8 cellular contexts compared by ENCODE assay signal in genomic region chr17:46770818-46771600, GRCh38. TPM values are rescaled to one million over a fixed set of nuclear protein-coding genes. Genes with fewer than 3 reads are reported as not detected.
DNase-seq lines count a peak whose midpoint lies in the region; ATAC-seq and TF ChIP-seq lines count a peak whose summit lies in the region.

No MANE protein-coding gene starts in this region.

- H3K27me3 ChIP-seq in CD4-positive, CD25-positive, alpha-beta regulatory T cell (ENCODE audit: control insufficient read depth, insufficient read depth, low read length), result peaks cover 10% of the 10 kb centered on the region
- H3K27me3 ChIP-seq in H7 (ENCODE audit: control insufficient read depth, insufficient read depth, low read length), result peaks cover 19% of the 10 kb centered on the region; the same call in 1 of the 2 replicates
- H3K27me3 ChIP-seq in lower lobe of right lung (ENCODE audit: low read depth), result peaks cover 42% of the 10 kb centered on the region
- no peaks in the 10 kb centered on the region for H3K27me3 ChIP-seq in thoracic aorta (replicated peaks; ENCODE audit: insufficient read depth)

- peak; percentile 20 to 32 for ATAC-seq in CD4-positive, CD25-positive, alpha-beta regulatory T cell (ENCODE audit: low read depth in 2 of 2)
- ATAC-seq in lower lobe of right lung (peak; percentile 60 to 83), thoracic aorta (ENCODE audit: insufficient number of reproducible peaks, low FRiP score, low read depth) (peak; percentile 17), GM18873 (IDR thresholded peaks at IDR 0.05; ENCODE audit: low FRiP score, unreplicated experiment) (no peak)

- peak; percentile 51 for TF ChIP-seq CTCF in chondrocyte (IDR thresholded peaks at IDR 0.05)
- no peak for TF ChIP-seq CTCF in lower lobe of right lung (IDR thresholded peaks at IDR 0.05)
- no peak for TF ChIP-seq CTCF in thoracic aorta (IDR thresholded peaks at IDR 0.05)

- H3K36me3 ChIP-seq in CD4-positive, CD25-positive, alpha-beta regulatory T cell (ENCODE audit: control insufficient read depth, insufficient read depth, low read length), result no peaks in the 10 kb centered on the region
- H3K36me3 ChIP-seq in H7 (replicated peaks; ENCODE audit: control insufficient read depth, insufficient read depth, low read length) (no peaks in the 10 kb centered on the region), lower lobe of right lung (no peaks in the 10 kb centered on the region), thoracic aorta (no peaks in the 10 kb centered on the region)

- H3K36me3 Mint-ChIP-seq in CD4-positive, CD25-positive, alpha-beta regulatory T cell, result no peaks in the 10 kb centered on the region
- no peaks in the 10 kb centered on the region for H3K36me3 Mint-ChIP-seq in chondrocyte (ENCODE audit: low read depth)

- no peaks in the 10 kb centered on the region for H3K9me3 ChIP-seq in CD4-positive, CD25-positive, alpha-beta regulatory T cell (ENCODE audit: control insufficient read depth in 2 of 2, low read length in 2 of 2)
- H3K9me3 ChIP-seq in lower lobe of right lung (no peaks in the 10 kb centered on the region), thoracic aorta (no peaks in the 10 kb centered on the region)

- no peak overlapping the region for H3K27ac ChIP-seq in CD4-positive, CD25-positive, alpha-beta regulatory T cell (ENCODE audit: insufficient read depth, low read length, poor library complexity, severe bottlenecking)
- H3K27ac ChIP-seq in lower lobe of right lung, result peak overlapping the region; percentile 67
- H3K27ac ChIP-seq in thoracic aorta, result no peak overlapping the region

- no peak overlapping the region for H3K4me3 ChIP-seq in CD4-positive, CD25-positive, alpha-beta regulatory T cell (ENCODE audit: low read depth, low read length)
- peak overlapping the region; percentile 36 for H3K4me3 ChIP-seq in H7 (ENCODE audit: insufficient read depth, low read depth, low read length)
- H3K4me3 ChIP-seq in lower lobe of right lung, result peak overlapping the region; percentile 53
- peak overlapping the region; percentile 67 for H3K4me3 ChIP-seq in thoracic aorta

- H3K4me3 Mint-ChIP-seq in CD4-positive, CD25-positive, alpha-beta regulatory T cell, result peak overlapping the region; percentile 32 to 70 (median 59)
- H3K4me3 Mint-ChIP-seq in chondrocyte (ENCODE audit: unreplicated experiment), result peak overlapping the region; percentile 62

- H3K27me3 Mint-ChIP-seq in CD4-positive, CD25-positive, alpha-beta regulatory T cell, result peaks cover 65% of the 10 kb centered on the region
- no peaks in the 10 kb centered on the region for H3K27me3 Mint-ChIP-seq in chondrocyte (ENCODE audit: low read depth)

- peaks cover 0 to 1% (median 0%) of the 10 kb centered on the region in 7 donors for H3K9me3 Mint-ChIP-seq in CD4-positive, CD25-positive, alpha-beta regulatory T cell
- no peaks in the 10 kb centered on the region for H3K9me3 Mint-ChIP-seq in chondrocyte (ENCODE audit: low read depth)

- intact Hi-C loops in lower lobe of right lung (cut with DNase I), result no loop called here

- H3K4me1 Mint-ChIP-seq in CD4-positive, CD25-positive, alpha-beta regulatory T cell, result peaks cover 0 to 21% (median 5%) of the 10 kb centered on the region in 4 donors
- H3K4me1 Mint-ChIP-seq in chondrocyte (ENCODE audit: low read depth), result peaks cover 7% of the 10 kb centered on the region

- H3K4me1 ChIP-seq in CD4-positive, CD25-positive, alpha-beta regulatory T cell (ENCODE audit: control insufficient read depth, insufficient read depth, low read length, poor library complexity, severe bottlenecking), result peaks cover 33% of the 10 kb centered on the region
- H3K4me1 ChIP-seq in lower lobe of right lung (peaks cover 21% of the 10 kb centered on the region), thoracic aorta (ENCODE audit: control insufficient read depth in 1 of 2, low read depth in 2 of 2) (peaks cover 5 to 17% of the 10 kb centered on the region in 2 donors)

- H3K27ac Mint-ChIP-seq in CD4-positive, CD25-positive, alpha-beta regulatory T cell, result no peak overlapping the region
- no peak overlapping the region for H3K27ac Mint-ChIP-seq in chondrocyte (ENCODE audit: unreplicated experiment)

- peak in 2 of 3 donors; percentile 12 to 19 for DNase-seq in CD4-positive, CD25-positive, alpha-beta regulatory T cell
- DNase-seq in H7 (peak; percentile 72), RKO (ENCODE audit: low spot score) (peak; percentile 59), chondrocyte (ENCODE audit: low spot score) (peak; percentile 85), lower lobe of right lung (peak; percentile 61), thoracic aorta (ENCODE audit: low spot score) (no peak), H4 (ENCODE audit: low spot score) (no peak)

RNA-seq across cellular contexts. Expression of gene WNT3, which starts 47.5 kb away (rescaled TPM):
- not detected for total RNA-seq in CD4-positive, CD25-positive, alpha-beta regulatory T cell
- not detected for polyA plus RNA-seq in CD4-positive, CD25-positive, alpha-beta regulatory T cell
- total RNA-seq in H7 (2014; rRNA removed; shearing (Covaris generic)), result 29.9 and 31.9 TPM in 2 replicates
- total RNA-seq in chondrocyte, result 4.1 to 5.2 TPM (median 4.9 TPM) in 3 replicates
- total RNA-seq in lower lobe of right lung, result 2.2 TPM
- total RNA-seq in thoracic aorta, result under 1 TPM; 0.27 to 0.35 TPM
- 3.1 and 3.4 TPM in 2 replicates for total RNA-seq in H4 (2014; rRNA removed; shearing (Covaris generic))

Comparison
In these comparisons a context has a peak if more than half of its experiments do, and no peak if none do; other contexts are left out.
1. DNase-seq: peak in CD4-positive, CD25-positive, alpha-beta regulatory T cell (2 of 3), H7 (single experiment), RKO (single experiment), chondrocyte (single experiment) and lower lobe of right lung (single experiment); none in thoracic aorta (single experiment) and H4 (single experiment).